10 cellular contexts compared by ENCODE assay signal in genomic region chr13:66617786-66618185, GRCh38.
DNase-seq lines count a peak whose midpoint lies in the region; ATAC-seq, FAIRE-seq and TF ChIP-seq lines count a peak whose summit lies in the region.
"Had no signal": no experiment of that assay in that cellular context is flagged by ENCODE, and none has a peak within 500 bp of the region (broad histone marks: within the 10 kb centered on the region; RNA-seq: fewer than 3 reads in every experiment).

No MANE protein-coding gene starts in this region.

- H2BK15ac ChIP-seq in neuronal stem cell (ENCODE audit: low read length): no peak overlapping the region

- H3K27me3 ChIP-seq in GM23338 (ENCODE audit: insufficient read depth): no peaks in the 10 kb centered on the region
- H3K27me3 ChIP-seq in OCI-LY3 (ENCODE audit: low read depth, low read length): no peaks in the 10 kb centered on the region
- no peaks in the 10 kb centered on the region for H3K27me3 ChIP-seq in astrocyte (ENCODE audit: insufficient read depth, low read length)
- H3K27me3 ChIP-seq in neuronal stem cell (ENCODE audit: control insufficient read depth in 3 of 3, insufficient read depth in 3 of 3, low read depth in 1 of 3, low read length in 3 of 3): no peaks in the 10 kb centered on the region

- H3K36me3 Mint-ChIP-seq in GM23338 (ENCODE audit: low read depth): peaks cover 18% of the 10 kb centered on the region
- H3K36me3 Mint-ChIP-seq in astrocyte (ENCODE audit: low read depth, unreplicated experiment): no peaks in the 10 kb centered on the region
- H3K36me3 Mint-ChIP-seq in activated T-cell treated with anti-CD3 and anti-CD28 coated beads, Interleukin-2, amount 50 U/mL, for 72 hours (ENCODE audit: insufficient read depth in 2 of 2): no peaks in the 10 kb centered on the region
- H3K36me3 Mint-ChIP-seq: CD4-positive, CD25-positive, alpha-beta regulatory T cell had no signal

- no peak overlapping the region for H3K4ac ChIP-seq in neuronal stem cell (ENCODE audit: low read length)

- no peaks in the 10 kb centered on the region for H3K79me1 ChIP-seq in neuronal stem cell (ENCODE audit: low read depth, low read length)

- H3K9me3 Mint-ChIP-seq in GM23338 (peaks cover 7% of the 10 kb centered on the region), astrocyte (ENCODE audit: unreplicated experiment) (peaks cover 11% of the 10 kb centered on the region)
- no peaks in the 10 kb centered on the region for H3K9me3 Mint-ChIP-seq in activated T-cell treated with anti-CD3 and anti-CD28 coated beads, Interleukin-2, amount 50 U/mL, for 72 hours

- no peak overlapping the region for H3K4me3 ChIP-seq in GM23338
- no peak overlapping the region for H3K4me3 ChIP-seq in OCI-LY3 (ENCODE audit: low read length)
- H3K4me3 ChIP-seq in astrocyte (ENCODE audit: insufficient read depth, low read depth, low read length): no peak overlapping the region
- H3K4me3 ChIP-seq in neuronal stem cell (ENCODE audit: low read length in 2 of 2): peak overlapping the region in 1 of 2 donors; percentile 18

- H3K79me2 ChIP-seq in GM23338 (replicated peaks; ENCODE audit: insufficient read depth) (no peaks in the 10 kb centered on the region), OCI-LY3 (ENCODE audit: low read length) (no peaks in the 10 kb centered on the region), astrocyte (ENCODE audit: insufficient read depth, low read length) (no peaks in the 10 kb centered on the region)

- no peak overlapping the region for H4K8ac ChIP-seq in neuronal stem cell (ENCODE audit: low read depth, low read length)

- no peaks in the 10 kb centered on the region for H3K4me1 Mint-ChIP-seq in GM23338
- no peaks in the 10 kb centered on the region for H3K4me1 Mint-ChIP-seq in astrocyte (ENCODE audit: low read depth, unreplicated experiment)
- H3K4me1 Mint-ChIP-seq in activated T-cell treated with anti-CD3 and anti-CD28 coated beads, Interleukin-2, amount 50 U/mL, for 72 hours (ENCODE audit: low read depth): no peaks in the 10 kb centered on the region
- H3K4me1 Mint-ChIP-seq: CD4-positive, CD25-positive, alpha-beta regulatory T cell had no signal

- H3K4me1 ChIP-seq in GM23338 (ENCODE audit: insufficient read depth) (no peaks in the 10 kb centered on the region), OCI-LY3 (ENCODE audit: low read length) (no peaks in the 10 kb centered on the region), astrocyte (ENCODE audit: insufficient read depth, low read length) (no peaks in the 10 kb centered on the region), neuronal stem cell (ENCODE audit: control insufficient read depth in 2 of 2, insufficient read depth in 1 of 2, low read depth in 1 of 2, low read length in 2 of 2) (no peaks in the 10 kb centered on the region)

- DNase-seq in GM23338 (ENCODE audit: low spot score): peak; percentile 1
- DNase-seq in astrocyte (ENCODE audit: low read depth): no peak
- DNase-seq in neuronal stem cell (ENCODE audit: low spot score): no peak
- no peak for DNase-seq in activated T-cell treated with anti-CD3 and anti-CD28 coated beads, Interleukin-2, amount 50 U/mL, for 72 hours
- DNase-seq in AG08395 (ENCODE audit: low spot score): no peak
- DNase-seq in NCI-H526 treated with DMSO at 0.1 percent for 48 hours (lab: John Stamatoyannopoulos, UW): no peak
- DNase-seq: CD4-positive, CD25-positive, alpha-beta regulatory T cell; DMS53; H7 had no signal

- no peak overlapping the region for H2BK12ac ChIP-seq in neuronal stem cell (ENCODE audit: low read length)

- no peak overlapping the region for H3K14ac ChIP-seq in neuronal stem cell (ENCODE audit: low read length)

- H3K27ac Mint-ChIP-seq in GM23338: no peak overlapping the region
- no peak overlapping the region for H3K27ac Mint-ChIP-seq in astrocyte (ENCODE audit: unreplicated experiment)
- no peak overlapping the region for H3K27ac Mint-ChIP-seq in activated T-cell treated with anti-CD3 and anti-CD28 coated beads, Interleukin-2, amount 50 U/mL, for 72 hours
- H3K27ac Mint-ChIP-seq: CD4-positive, CD25-positive, alpha-beta regulatory T cell had no signal

- no peak overlapping the region for H3K4me3 Mint-ChIP-seq in GM23338
- H3K4me3 Mint-ChIP-seq in astrocyte (ENCODE audit: unreplicated experiment): no peak overlapping the region
- no peak overlapping the region for H3K4me3 Mint-ChIP-seq in activated T-cell treated with anti-CD3 and anti-CD28 coated beads, Interleukin-2, amount 50 U/mL, for 72 hours
- H3K4me3 Mint-ChIP-seq: CD4-positive, CD25-positive, alpha-beta regulatory T cell had no signal

- no peak for ATAC-seq in GM23338
- ATAC-seq in activated T-cell treated with anti-CD3 and anti-CD28 coated beads, Interleukin-2, amount 50 U/mL, for 72 hours (replicated peaks in 1 of 2): no peak

- H3K27ac ChIP-seq in GM23338 (ENCODE audit: low read depth) (no peak overlapping the region), OCI-LY3 (ENCODE audit: low read length) (no peak overlapping the region), astrocyte (ENCODE audit: low read depth, low read length) (no peak overlapping the region), neuronal stem cell (replicated peaks; ENCODE audit: low read length) (no peak overlapping the region)

- H2AK5ac ChIP-seq in neuronal stem cell (ENCODE audit: low read depth, low read length): no peak overlapping the region

- peak overlapping the region; percentile 72 for H2AFZ ChIP-seq in GM23338
- peak overlapping the region; percentile 29; the same call in 1 of the 2 replicates for H2AFZ ChIP-seq in OCI-LY3 (ENCODE audit: low read depth, low read length)
- H2AFZ ChIP-seq in astrocyte (ENCODE audit: low read depth, low read length): peak overlapping the region; percentile 26
- H2AFZ ChIP-seq in neuronal stem cell (ENCODE audit: low read length): peak overlapping the region; percentile 78

- no peaks in the 10 kb centered on the region for H3F3A ChIP-seq in GM23338 (replicated peaks; ENCODE audit: low read depth)

- no peaks in the 10 kb centered on the region for H3K9me3 ChIP-seq in OCI-LY3 (ENCODE audit: insufficient read depth, low read length)
- no peaks in the 10 kb centered on the region for H3K9me3 ChIP-seq in astrocyte (ENCODE audit: insufficient read depth, low read depth, low read length)
- no peaks in the 10 kb centered on the region for H3K9me3 ChIP-seq in neuronal stem cell (replicated peaks in 1 of 2; ENCODE audit: control insufficient read depth in 2 of 2, insufficient read depth in 1 of 2, low read depth in 1 of 2, low read length in 2 of 2)

- TF ChIP-seq CTCF in GM23338 (conservative IDR thresholded peaks at IDR 0.05; ENCODE audit: low read depth in 2 of 2): no peak
- TF ChIP-seq CTCF in OCI-LY3 (IDR thresholded peaks at IDR 0.05; ENCODE audit: low read depth, low read length): no peak
- no peak for TF ChIP-seq CTCF in astrocyte (IDR thresholded peaks at IDR 0.05; ENCODE audit: insufficient read depth, low read depth, low read length)

- peak overlapping the region; percentile 83 for H2BK120ac ChIP-seq in neuronal stem cell (ENCODE audit: low read depth, low read length)

- no peak for FAIRE-seq in astrocyte (lab: Jason Lieb, UNC)

- no peaks in the 10 kb centered on the region for H3K36me3 ChIP-seq in GM23338 (ENCODE audit: insufficient read depth)
- H3K36me3 ChIP-seq in OCI-LY3 (replicated peaks; ENCODE audit: low read depth, low read length): no peaks in the 10 kb centered on the region
- H3K36me3 ChIP-seq in astrocyte (ENCODE audit: insufficient read depth, low read length): no peaks in the 10 kb centered on the region
- no peaks in the 10 kb centered on the region for H3K36me3 ChIP-seq in neuronal stem cell (replicated peaks in 1 of 2; ENCODE audit: control insufficient read depth in 2 of 2, insufficient read depth in 2 of 2, low read length in 2 of 2)

- no peak overlapping the region for H2BK5ac ChIP-seq in neuronal stem cell (ENCODE audit: low read length)

- H3K18ac ChIP-seq in neuronal stem cell (ENCODE audit: low read length): peak overlapping the region; percentile 35

- no peaks in the 10 kb centered on the region for H4K20me1 ChIP-seq in GM23338 (replicated peaks; ENCODE audit: insufficient read depth)
- no peaks in the 10 kb centered on the region for H4K20me1 ChIP-seq in OCI-LY3 (ENCODE audit: insufficient read depth, low read length)
- no peaks in the 10 kb centered on the region for H4K20me1 ChIP-seq in astrocyte (ENCODE audit: insufficient read depth, low read length)

- H3K4me2 ChIP-seq in GM23338 (no peak overlapping the region), OCI-LY3 (ENCODE audit: low read length) (no peak overlapping the region), astrocyte (ENCODE audit: low read length) (no peak overlapping the region), neuronal stem cell (ENCODE audit: insufficient read depth, low read length, poor library complexity, severe bottlenecking) (no peak overlapping the region)

- no peak overlapping the region for H3K23ac ChIP-seq in neuronal stem cell (ENCODE audit: low read depth, low read length, poor library complexity)

- H3K27me3 Mint-ChIP-seq in GM23338 (ENCODE audit: insufficient read depth, low read depth, poor library complexity): peaks cover 3% of the 10 kb centered on the region
- H3K27me3 Mint-ChIP-seq in astrocyte (ENCODE audit: low read depth, unreplicated experiment): no peaks in the 10 kb centered on the region
- no peaks in the 10 kb centered on the region for H3K27me3 Mint-ChIP-seq in activated T-cell treated with anti-CD3 and anti-CD28 coated beads, Interleukin-2, amount 50 U/mL, for 72 hours (ENCODE audit: low read depth)
- H3K27me3 Mint-ChIP-seq: CD4-positive, CD25-positive, alpha-beta regulatory T cell had no signal

- no peaks in the 10 kb centered on the region for H3K9me2 ChIP-seq in GM23338 (ENCODE audit: insufficient read depth)

- H4K91ac ChIP-seq in neuronal stem cell (ENCODE audit: low read depth, low read length, poor library complexity): no peak overlapping the region

- WGBS in neuronal stem cell (ENCODE audit: extremely low coverage in 2 of 2, insufficient read length in 2 of 2, insufficient replicate concordance in 1 of 2), 2 donors: no CpG with 5 or more reads among the region's 7 CpGs

- H3K9ac ChIP-seq in OCI-LY3 (ENCODE audit: low read length): no peak overlapping the region
- H3K9ac ChIP-seq in astrocyte (ENCODE audit: low read length): no peak overlapping the region
- H3K9ac ChIP-seq in neuronal stem cell (ENCODE audit: low read depth, low read length, poor library complexity): no peak overlapping the region

Comparison
In these comparisons a context has a peak if more than half of its experiments do, and no peak if none do; other contexts are left out.
1. H2AFZ ChIP-seq: peak in every context shown above with its lines; median percentile 78 in neuronal stem cell; 72 in GM23338; 29 in OCI-LY3; 26 in astrocyte.